ENCODE assay signal across 28 cellular contexts in genomic region chr6:39800388-39801032, GRCh38. TPM values are rescaled to one million over a fixed set of nuclear protein-coding genes. Genes with fewer than 3 reads are reported as not detected.
"Had no signal": no experiment of that assay in that cellular context is flagged by ENCODE, and none has a peak within 500 bp of the region (broad histone marks: within the 10 kb centered on the region; RNA-seq: fewer than 3 reads in every experiment).

No MANE protein-coding gene starts in this region.

- H3K27ac ChIP-seq: SJSA1 had no signal

- DNase-seq: activated CD4-positive, alpha-beta memory T cell treated with anti-CD3 and anti-CD28 coated beads for 36 hours; activated CD4-positive, alpha-beta T cell treated with anti-CD3 and anti-CD28 coated beads for 4 hours; activated CD4-positive, alpha-beta T cell treated with anti-CD3 and anti-CD28 coated beads, Interleukin-2, amount 50 U/mL, for 1 hour; activated CD8-positive, alpha-beta memory T cell treated with anti-CD3 and anti-CD28 coated beads, Interleukin-2, amount 50 U/mL, for 4 hours; activated gamma-delta T cell treated with Interleukin-2 at 50 U/mL for 16 hours; activated naive CD4-positive, alpha-beta T cell treated with anti-CD3 and anti-CD28 coated beads for 36 hours; activated naive CD8-positive, alpha-beta T cell treated with anti-CD3 and anti-CD28 coated beads, Interleukin-2, amount 50 U/mL, for 24 hours; activated T-cell treated with anti-CD3 and anti-CD28 coated beads for 4 hours; activated T-cell treated with anti-CD3 and anti-CD28 coated beads, Interleukin-2, amount 50 U/mL, for 4 hours; NCI-H1092 treated with DMSO at 0.1 percent for 48 hours; NCI-H146; NCI-H187; NCI-H2029 treated with DMSO at 0.1 percent for 48 hours; NCI-H2107; NCI-H510A; NCI-H526; NCI-H748 treated with DMSO at 0.1 percent for 48 hours; NK-92 treated with Interleukin-12 subunit alpha and Interleukin-12 subunit beta, amount 100 ng/mL, for 24 hours; PC-3; Peyer's patch; RPMI8226; SHP77 treated with DMSO at 0.1 percent for 48 hours; SK-N-SH had no signal

- H3K4me1 ChIP-seq: Peyer's patch, SJSA1 had no signal

- H3K9ac ChIP-seq: SK-N-SH had no signal

- H3K4me2 ChIP-seq: SK-N-SH had no signal

- H3K9me3 ChIP-seq: Peyer's patch, SJSA1, SK-N-SH had no signal

- ATAC-seq: activated CD4-positive, CD25-positive, alpha-beta regulatory T cell treated with anti-CD3 and anti-CD28 coated beads, Interleukin-2, amount 50 U/mL, for 24 hours; activated naive CD8-positive, alpha-beta T cell treated with anti-CD3 and anti-CD28 coated beads, Interleukin-2, amount 50 U/mL, for 24 hours; activated T-cell treated with anti-CD3 and anti-CD28 coated beads, Interleukin-2, amount 50 U/mL, for 4 hours; K562; PC-3; WTC11 had no signal

- H3K36me3 ChIP-seq: Peyer's patch, SJSA1 had no signal

- H3K27me3 ChIP-seq: Peyer's patch, SJSA1 had no signal

- H3K4me3 ChIP-seq: K562, Peyer's patch, SJSA1 had no signal

RNA-seq across cellular contexts. Expression of gene DAAM2, which starts 8.3 kb away (rescaled TPM):
- total RNA-seq: activated CD4-positive, alpha-beta memory T cell treated with anti-CD3 and anti-CD28 coated beads for 36 hours; activated naive CD4-positive, alpha-beta T cell treated with anti-CD3 and anti-CD28 coated beads for 36 hours; activated T-helper 1 cell treated with anti-CD3 and anti-CD28 coated beads, Interleukin-12 subunit alpha, Interleukin-12 subunit beta, Interleukin-2, Interleukin-4 antibody, amounts not matched to agents 30 ng/mL and 10 ng/mL and 1 ng/mL, durations not matched to agents 14 hours and 24 hours and 36 hours; PC-3 had no signal
